Comparison of ENCODE assay signal across 10 cellular contexts in genomic region chr9:92295240-92295790, GRCh38. TPM values are rescaled to one million over a fixed set of nuclear protein-coding genes. Genes with fewer than 3 reads are reported as not detected.
DNase-seq lines count a peak whose midpoint lies in the region; ATAC-seq and TF ChIP-seq lines count a peak whose summit lies in the region.
"Had no signal": no experiment of that assay in that cellular context is flagged by ENCODE, and none has a peak within 500 bp of the region (broad histone marks: within the 10 kb centered on the region; RNA-seq: fewer than 3 reads in every experiment).

No MANE protein-coding gene starts in this region.

- H3K36me3 ChIP-seq in breast epithelium (peaks cover 12% of the 10 kb centered on the region), RWPE2 (ENCODE audit: low read depth) (peaks cover 65% of the 10 kb centered on the region), endodermal cell (ENCODE audit: control insufficient read depth, insufficient read depth, low read length) (peaks cover 31% of the 10 kb centered on the region), stomach (peaks cover 14 to 40% (median 37%) of the 10 kb centered on the region in 4 donors), gastroesophageal sphincter (peaks cover 12 to 37% of the 10 kb centered on the region in 2 donors)

- H3K9me3 ChIP-seq in breast epithelium (no peaks in the 10 kb centered on the region), RWPE2 (ENCODE audit: severe bottlenecking) (no peaks in the 10 kb centered on the region), endodermal cell (ENCODE audit: control insufficient read depth, low read length) (no peaks in the 10 kb centered on the region), stomach (no peaks in the 10 kb centered on the region), gastroesophageal sphincter (no peaks in the 10 kb centered on the region)

- H3K4me3 Mint-ChIP-seq in MCF 10A (ENCODE audit: unreplicated experiment) (no peak overlapping the region), endodermal cell (no peak overlapping the region)

- H3K4me1 ChIP-seq in breast epithelium: peaks cover 3 to 5% of the 10 kb centered on the region in 2 donors
- H3K4me1 ChIP-seq in RWPE2 (ENCODE audit: insufficient read depth, poor library complexity, severe bottlenecking): peaks cover 20% of the 10 kb centered on the region
- H3K4me1 ChIP-seq in endodermal cell (ENCODE audit: control insufficient read depth, insufficient read depth, low read length): peaks cover 14% of the 10 kb centered on the region
- H3K4me1 ChIP-seq in stomach: peaks cover 22 to 45% (median 39%) of the 10 kb centered on the region in 4 donors
- peaks cover 6 to 31% (median 10%) of the 10 kb centered on the region in 3 donors for H3K4me1 ChIP-seq in gastroesophageal sphincter

- H3K36me3 Mint-ChIP-seq in MCF 10A (ENCODE audit: insufficient read depth, unreplicated experiment) (peaks cover 77% of the 10 kb centered on the region), endodermal cell (ENCODE audit: low read depth) (peaks cover 36% of the 10 kb centered on the region)

- H3K27ac ChIP-seq in breast epithelium (no peak overlapping the region), RWPE2 (ENCODE audit: poor library complexity, severe bottlenecking) (peak overlapping the region; percentile 55), endodermal cell (ENCODE audit: low read depth, low read length) (no peak overlapping the region), stomach (peak overlapping the region in 4 of 5 donors; percentile 24 to 88 (median 84)), gastroesophageal sphincter (no peak overlapping the region)

- CTCF ChIA-PET in MCF 10A (lab: Yijun Ruan, JAX): interaction anchor here (0.8 to 1.4 kb wide), 4 partner anchors 20 to 114 kb away, joined by 3 to 5 read pairs (median 4); no protein-coding TSS in a partner anchor

- DNase-seq in MCF 10A (ENCODE audit: unreplicated experiment) (no peak), breast epithelium (ENCODE audit: low spot score in 2 of 2) (no peak), RWPE2 (ENCODE audit: low spot score) (no peak), endodermal cell (peak; percentile 51), stomach (peak; percentile 27), NCI-H748 treated with DMSO at 0.1 percent for 48 hours (lab: John Stamatoyannopoulos, UW) (no peak), NCI-H2227 (lab: John Stamatoyannopoulos, UW; ENCODE audit: unreplicated experiment) (no peak)
- DNase-seq: NCI-H1436 treated with DMSO at 0.1 percent for 48 hours had no signal

- H3K27ac Mint-ChIP-seq in MCF 10A (ENCODE audit: low read depth, unreplicated experiment) (peak overlapping the region; percentile 96), endodermal cell (peak overlapping the region; percentile 80)

- no peak overlapping the region for H3K4me3 ChIP-seq in breast epithelium
- H3K4me3 ChIP-seq in RWPE2 (ENCODE audit: severe bottlenecking): no peak overlapping the region
- peak overlapping the region; percentile 91 for H3K4me3 ChIP-seq in endodermal cell (ENCODE audit: low read length)
- H3K4me3 ChIP-seq in stomach: no peak overlapping the region
- no peak overlapping the region for H3K4me3 ChIP-seq in gastroesophageal sphincter

- no peak for TF ChIP-seq EP300 in stomach (IDR thresholded peaks at IDR 0.05)
- TF ChIP-seq EP300 in gastroesophageal sphincter (IDR thresholded peaks at IDR 0.05): no peak

- POLR2A ChIA-PET in MCF 10A (lab: Yijun Ruan, JAX): interaction anchor here (1.0 to 1.8 kb wide), 6 partner anchors 9 to 64 kb away, joined by 3 to 12 read pairs (median 4); partner anchors contain the start of genes CENPP and NOL8

- TF ChIP-seq CTCF in MCF 10A (IDR thresholded peaks at IDR 0.05; ENCODE audit: unreplicated experiment) (no peak), breast epithelium (IDR thresholded peaks at IDR 0.05) (no peak), RWPE2 (IDR thresholded peaks at IDR 0.05; ENCODE audit: poor library complexity, severe bottlenecking) (no peak), endodermal cell (conservative IDR thresholded peaks at IDR 0.05) (no peak), stomach (IDR thresholded peaks at IDR 0.05) (no peak), gastroesophageal sphincter (IDR thresholded peaks at IDR 0.05) (no peak)

- no peak for ATAC-seq in RWPE2 (ENCODE audit: low read depth)
- ATAC-seq in gastroesophageal sphincter: no peak

- H3K27me3 ChIP-seq in breast epithelium (no peaks in the 10 kb centered on the region), RWPE2 (ENCODE audit: insufficient read depth, poor library complexity, severe bottlenecking) (no peaks in the 10 kb centered on the region), endodermal cell (ENCODE audit: control insufficient read depth, insufficient read depth, low read length, poor library complexity, severe bottlenecking) (no peaks in the 10 kb centered on the region), stomach (no peaks in the 10 kb centered on the region), gastroesophageal sphincter (no peaks in the 10 kb centered on the region)

- no TSS peak for BruUV-seq in MCF 10A (replicated peaks; lab: Mats Ljungman, UMichigan)

- no peak for TF ChIP-seq POLR2A in breast epithelium (IDR thresholded peaks at IDR 0.05)
- TF ChIP-seq POLR2A in stomach (IDR thresholded peaks at IDR 0.05): no peak
- no peak for TF ChIP-seq POLR2A in gastroesophageal sphincter (IDR thresholded peaks at IDR 0.05)

- H3K27me3 Mint-ChIP-seq in MCF 10A (ENCODE audit: insufficient read depth, unreplicated experiment): no peaks in the 10 kb centered on the region
- no peaks in the 10 kb centered on the region for H3K27me3 Mint-ChIP-seq in endodermal cell (ENCODE audit: insufficient read depth)

- peaks cover 27% of the 10 kb centered on the region for H3K4me1 Mint-ChIP-seq in MCF 10A (ENCODE audit: insufficient read depth, unreplicated experiment)
- peaks cover 38% of the 10 kb centered on the region for H3K4me1 Mint-ChIP-seq in endodermal cell

- WGBS in endodermal cell (ENCODE audit: insufficient coverage in 1 of 2, insufficient read length in 1 of 2), 2 experiments: 63 to 78% methylated on average over 6 to 7 of the region's 7 CpGs
- WGBS in stomach, 5 donors: 31 to 57% (median 35%) methylated on average over 7 of the region's 7 CpGs
- 57 to 81% methylated on average over 6 to 7 of the region's 7 CpGs for WGBS in gastroesophageal sphincter (ENCODE audit: low coverage in 1 of 2), 2 donors

- intact Hi-C loops in MCF 10A (cut with micrococcal nuclease): no loop called here
- intact Hi-C loops in breast epithelium (cut with DNase I; ENCODE audit: low total_unique reads): no loop called here
- intact Hi-C loops in stomach (cut with DNase I; ENCODE audit: low total_unique reads): loop anchor here (10.0 kb wide), 1 partner anchor 161 kb away; no protein-coding TSS in a partner anchor

- no peaks in the 10 kb centered on the region for H3K9me3 Mint-ChIP-seq in MCF 10A (ENCODE audit: unreplicated experiment)
- no peaks in the 10 kb centered on the region for H3K9me3 Mint-ChIP-seq in endodermal cell
- H3K9me3 Mint-ChIP-seq: CD14-positive monocyte had no signal

- H3K9ac ChIP-seq in endodermal cell (ENCODE audit: extremely low read depth, low read length, poor library complexity, severe bottlenecking): no peak overlapping the region

RNA-seq across cellular contexts. Expression of gene IARS1, which starts 1.8 kb away (rescaled TPM):
- total RNA-seq in MCF 10A (2022) (390 and 403 TPM in 2 replicates), breast epithelium (100 to 1,000 TPM in 2 of 3 donors, 10 to 100 TPM in 1; 56.5 to 111 (median 111) TPM), endodermal cell (100 to 1,000 TPM; 170 to 173 TPM), stomach (100 to 1,000 TPM in 3 of 5 donors, 10 to 100 TPM in 2; 59.5 to 328 (median 118) TPM), gastroesophageal sphincter (10 to 100 TPM; 56.6 to 78.8 (median 75.0) TPM)
- polyA plus RNA-seq in endodermal cell (2013, experiment 1 of 2): 134 TPM
- 112 TPM for polyA plus RNA-seq in endodermal cell (2013, experiment 2 of 2)
- 10 to 100 TPM; 11.0 to 22.2 (median 20.2) TPM for polyA plus RNA-seq in stomach

RNA-seq across cellular contexts. Expression of gene NOL8, which starts 29.8 kb away (rescaled TPM):
- 38.7 and 41.8 TPM in 2 replicates for total RNA-seq in MCF 10A (2022)
- 10 to 100 TPM; 31.2 to 66.6 (median 49.8) TPM for total RNA-seq in breast epithelium
- total RNA-seq in endodermal cell: 10 to 100 TPM; 30.0 to 31.7 TPM
- polyA plus RNA-seq in endodermal cell (2013, experiment 1 of 2): 25.5 TPM
- 25.1 TPM for polyA plus RNA-seq in endodermal cell (2013, experiment 2 of 2)
- 10 to 100 TPM; 20.4 to 75.4 (median 32.1) TPM for total RNA-seq in stomach
- polyA plus RNA-seq in stomach: 10 to 100 TPM; 11.9 to 22.2 (median 14.7) TPM
- 10 to 100 TPM; 15.6 to 42.2 (median 24.4) TPM for total RNA-seq in gastroesophageal sphincter

RNA-seq across cellular contexts. Expression of gene CENPP, which starts 30.4 kb away (rescaled TPM):
- total RNA-seq in MCF 10A (2022) (1.5 and 4.2 TPM in 2 replicates), breast epithelium (1 to 10 TPM; 3.9 to 6.1 (median 4.5) TPM), endodermal cell (1 to 10 TPM; 8.2 to 9.2 TPM), stomach (10 to 100 TPM in 2 of 5 donors, 1 to 10 TPM in 3; 1.3 to 37.9 (median 6.4) TPM), gastroesophageal sphincter (1 to 10 TPM; 2.9 to 8.3 (median 4.9) TPM)
- 11.6 TPM for polyA plus RNA-seq in endodermal cell (2013, experiment 1 of 2)
- 10.2 TPM for polyA plus RNA-seq in endodermal cell (2013, experiment 2 of 2)
- polyA plus RNA-seq in stomach: 1 to 10 TPM; 1.4 to 2.9 (median 2.4) TPM

Comparison
In these comparisons a context has a peak if more than half of its experiments do, and no peak if none do; other contexts are left out.
1. DNase-seq: peak in endodermal cell (single experiment) and stomach (single experiment); none in MCF 10A (single experiment), breast epithelium (0 of 2), RWPE2 (single experiment), NCI-H748 treated with DMSO at 0.1 percent for 48 hours (single experiment) and NCI-H2227 (single experiment).
2. H3K27ac ChIP-seq: peak in RWPE2 (single experiment) and stomach (4 of 5); none in breast epithelium (0 of 2), endodermal cell (single experiment) and gastroesophageal sphincter (0 of 4).